Comparison of ENCODE assay signal across 1 cellular context in genomic region chr12:124455336-124455735, GRCh38.
TF ChIP-seq lines count a peak whose summit lies in the region.

No MANE protein-coding gene starts in this region.

TF ChIP-seq in H1, 55 proteins besides CTCF, POLR2A, EP300 and RAD21:
- no peak for TF ChIP-seq KDM5A (IDR thresholded peaks at IDR 0.05; ENCODE audit: low read length)
- no peak for TF ChIP-seq SIRT6 (IDR thresholded peaks at IDR 0.05; ENCODE audit: low read length)
- no peak for TF ChIP-seq TAF1 (IDR thresholded peaks at IDR 0.05; ENCODE audit: low read depth, low read length)
- no peak for TF ChIP-seq SIX5 (IDR thresholded peaks at IDR 0.05; ENCODE audit: low read depth, low read length)
- TF ChIP-seq RBBP5 (IDR thresholded peaks at IDR 0.05; ENCODE audit: borderline replicate concordance, low read depth, low read length) = no peak
- TF ChIP-seq SP2 (IDR thresholded peaks at IDR 0.05; ENCODE audit: low read length) = no peak
- no peak for TF ChIP-seq HDAC2 (IDR thresholded peaks at IDR 0.05; ENCODE audit: borderline replicate concordance in 1 of 2, low read depth in 2 of 2, low read length in 2 of 2)
- no peak for TF ChIP-seq TBP (IDR thresholded peaks at IDR 0.05; ENCODE audit: low read depth, low read length)
- TF ChIP-seq NRF1 (IDR thresholded peaks at IDR 0.05; ENCODE audit: low read depth, low read length) = no peak
- TF ChIP-seq, protein P1, sequence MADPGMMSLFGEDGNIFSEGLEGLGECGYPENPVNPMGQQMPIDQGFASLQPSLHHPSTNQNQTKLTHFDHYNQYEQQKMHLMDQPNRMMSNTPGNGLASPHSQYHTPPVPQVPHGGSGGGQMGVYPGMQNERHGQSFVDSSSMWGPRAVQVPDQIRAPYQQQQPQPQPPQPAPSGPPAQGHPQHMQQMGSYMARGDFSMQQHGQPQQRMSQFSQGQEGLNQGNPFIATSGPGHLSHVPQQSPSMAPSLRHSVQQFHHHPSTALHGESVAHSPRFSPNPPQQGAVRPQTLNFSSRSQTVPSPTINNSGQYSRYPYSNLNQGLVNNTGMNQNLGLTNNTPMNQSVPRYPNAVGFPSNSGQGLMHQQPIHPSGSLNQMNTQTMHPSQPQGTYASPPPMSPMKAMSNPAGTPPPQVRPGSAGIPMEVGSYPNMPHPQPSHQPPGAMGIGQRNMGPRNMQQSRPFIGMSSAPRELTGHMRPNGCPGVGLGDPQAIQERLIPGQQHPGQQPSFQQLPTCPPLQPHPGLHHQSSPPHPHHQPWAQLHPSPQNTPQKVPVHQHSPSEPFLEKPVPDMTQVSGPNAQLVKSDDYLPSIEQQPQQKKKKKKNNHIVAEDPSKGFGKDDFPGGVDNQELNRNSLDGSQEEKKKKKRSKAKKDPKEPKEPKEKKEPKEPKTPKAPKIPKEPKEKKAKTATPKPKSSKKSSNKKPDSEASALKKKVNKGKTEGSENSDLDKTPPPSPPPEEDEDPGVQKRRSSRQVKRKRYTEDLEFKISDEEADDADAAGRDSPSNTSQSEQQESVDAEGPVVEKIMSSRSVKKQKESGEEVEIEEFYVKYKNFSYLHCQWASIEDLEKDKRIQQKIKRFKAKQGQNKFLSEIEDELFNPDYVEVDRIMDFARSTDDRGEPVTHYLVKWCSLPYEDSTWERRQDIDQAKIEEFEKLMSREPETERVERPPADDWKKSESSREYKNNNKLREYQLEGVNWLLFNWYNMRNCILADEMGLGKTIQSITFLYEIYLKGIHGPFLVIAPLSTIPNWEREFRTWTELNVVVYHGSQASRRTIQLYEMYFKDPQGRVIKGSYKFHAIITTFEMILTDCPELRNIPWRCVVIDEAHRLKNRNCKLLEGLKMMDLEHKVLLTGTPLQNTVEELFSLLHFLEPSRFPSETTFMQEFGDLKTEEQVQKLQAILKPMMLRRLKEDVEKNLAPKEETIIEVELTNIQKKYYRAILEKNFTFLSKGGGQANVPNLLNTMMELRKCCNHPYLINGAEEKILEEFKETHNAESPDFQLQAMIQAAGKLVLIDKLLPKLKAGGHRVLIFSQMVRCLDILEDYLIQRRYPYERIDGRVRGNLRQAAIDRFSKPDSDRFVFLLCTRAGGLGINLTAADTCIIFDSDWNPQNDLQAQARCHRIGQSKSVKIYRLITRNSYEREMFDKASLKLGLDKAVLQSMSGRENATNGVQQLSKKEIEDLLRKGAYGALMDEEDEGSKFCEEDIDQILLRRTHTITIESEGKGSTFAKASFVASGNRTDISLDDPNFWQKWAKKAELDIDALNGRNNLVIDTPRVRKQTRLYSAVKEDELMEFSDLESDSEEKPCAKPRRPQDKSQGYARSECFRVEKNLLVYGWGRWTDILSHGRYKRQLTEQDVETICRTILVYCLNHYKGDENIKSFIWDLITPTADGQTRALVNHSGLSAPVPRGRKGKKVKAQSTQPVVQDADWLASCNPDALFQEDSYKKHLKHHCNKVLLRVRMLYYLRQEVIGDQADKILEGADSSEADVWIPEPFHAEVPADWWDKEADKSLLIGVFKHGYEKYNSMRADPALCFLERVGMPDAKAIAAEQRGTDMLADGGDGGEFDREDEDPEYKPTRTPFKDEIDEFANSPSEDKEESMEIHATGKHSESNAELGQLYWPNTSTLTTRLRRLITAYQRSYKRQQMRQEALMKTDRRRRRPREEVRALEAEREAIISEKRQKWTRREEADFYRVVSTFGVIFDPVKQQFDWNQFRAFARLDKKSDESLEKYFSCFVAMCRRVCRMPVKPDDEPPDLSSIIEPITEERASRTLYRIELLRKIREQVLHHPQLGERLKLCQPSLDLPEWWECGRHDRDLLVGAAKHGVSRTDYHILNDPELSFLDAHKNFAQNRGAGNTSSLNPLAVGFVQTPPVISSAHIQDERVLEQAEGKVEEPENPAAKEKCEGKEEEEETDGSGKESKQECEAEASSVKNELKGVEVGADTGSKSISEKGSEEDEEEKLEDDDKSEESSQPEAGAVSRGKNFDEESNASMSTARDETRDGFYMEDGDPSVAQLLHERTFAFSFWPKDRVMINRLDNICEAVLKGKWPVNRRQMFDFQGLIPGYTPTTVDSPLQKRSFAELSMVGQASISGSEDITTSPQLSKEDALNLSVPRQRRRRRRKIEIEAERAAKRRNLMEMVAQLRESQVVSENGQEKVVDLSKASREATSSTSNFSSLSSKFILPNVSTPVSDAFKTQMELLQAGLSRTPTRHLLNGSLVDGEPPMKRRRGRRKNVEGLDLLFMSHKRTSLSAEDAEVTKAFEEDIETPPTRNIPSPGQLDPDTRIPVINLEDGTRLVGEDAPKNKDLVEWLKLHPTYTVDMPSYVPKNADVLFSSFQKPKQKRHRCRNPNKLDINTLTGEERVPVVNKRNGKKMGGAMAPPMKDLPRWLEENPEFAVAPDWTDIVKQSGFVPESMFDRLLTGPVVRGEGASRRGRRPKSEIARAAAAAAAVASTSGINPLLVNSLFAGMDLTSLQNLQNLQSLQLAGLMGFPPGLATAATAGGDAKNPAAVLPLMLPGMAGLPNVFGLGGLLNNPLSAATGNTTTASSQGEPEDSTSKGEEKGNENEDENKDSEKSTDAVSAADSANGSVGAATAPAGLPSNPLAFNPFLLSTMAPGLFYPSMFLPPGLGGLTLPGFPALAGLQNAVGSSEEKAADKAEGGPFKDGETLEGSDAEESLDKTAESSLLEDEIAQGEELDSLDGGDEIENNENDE (IDR thresholded peaks at IDR 0.05; ENCODE audit: insufficient replicate concordance, low read length) = no peak
- no peak for TF ChIP-seq RFX5 (IDR thresholded peaks at IDR 0.05; ENCODE audit: borderline replicate concordance, low read depth, low read length)
- no peak for TF ChIP-seq BRCA1 (IDR thresholded peaks at IDR 0.05; ENCODE audit: low read depth, low read length)
TF ChIP-seq in H1: peak in this region for 0.
